Comparison of ENCODE assay signal across 9 cellular contexts in the genomic region with DNA sequence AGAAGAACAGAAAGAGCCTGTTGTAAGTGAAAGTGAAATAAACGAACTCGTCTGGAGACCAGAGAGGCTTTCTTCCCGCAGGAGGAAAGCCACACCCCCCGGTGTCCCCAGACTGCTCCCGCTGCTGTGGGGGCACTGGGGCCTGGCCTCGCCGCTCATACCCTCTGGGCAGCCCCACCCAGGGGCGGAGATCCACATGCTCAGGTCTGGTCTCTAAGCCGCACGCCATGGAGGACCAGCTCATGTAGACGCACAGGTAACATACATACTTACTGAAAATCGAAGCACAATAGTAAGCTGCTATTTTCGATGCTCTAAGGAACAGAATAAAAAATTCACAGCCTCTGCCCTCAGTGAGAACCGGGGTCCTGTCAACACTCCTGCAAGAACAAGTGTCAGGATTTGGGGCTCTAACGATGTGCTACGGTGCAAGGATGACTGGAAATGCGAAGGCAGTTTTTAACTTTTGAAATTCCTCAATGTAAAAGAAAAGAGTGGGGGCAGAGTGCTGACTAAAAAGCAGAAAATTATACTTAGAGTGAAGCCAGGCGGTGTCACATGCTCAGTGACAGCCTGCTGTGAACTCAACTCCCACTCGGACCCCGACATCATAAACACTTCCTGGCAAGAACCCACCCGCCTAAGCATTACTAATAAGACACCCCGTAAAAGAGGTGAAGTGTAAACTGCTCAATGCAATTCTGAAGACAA.
DNase-seq lines count a peak whose midpoint lies in the region; ATAC-seq and TF ChIP-seq lines count a peak whose summit lies in the region.
"Had no signal": no experiment of that assay in that cellular context is flagged by ENCODE, and none has a peak within 500 bp of the region (broad histone marks: within the 10 kb centered on the region; RNA-seq: fewer than 3 reads in every experiment).

No MANE protein-coding gene starts in this region.

- peaks cover 47 to 72% (median 59%) of the 10 kb centered on the region in 4 donors for H3K4me1 Mint-ChIP-seq in CD4-positive, alpha-beta memory T cell

- H3K4me3 Mint-ChIP-seq in CD4-positive, alpha-beta memory T cell: peak overlapping the region; percentile 93 to 99 (median 97)

- H3K4me1 ChIP-seq in CD4-positive, alpha-beta memory T cell (ENCODE audit: insufficient read depth, low read length): peaks cover 51% of the 10 kb centered on the region
- H3K4me1 ChIP-seq in MM.1S (ENCODE audit: low read length): 0 out of 2 replicates have a peak, but pooled peaks cover 9% of the 10 kb centered on the region
- no peaks in the 10 kb centered on the region for H3K4me1 ChIP-seq in osteoblast (ENCODE audit: insufficient read depth, low read length)
- H3K4me1 ChIP-seq: adrenal gland had no signal

- no peak for ATAC-seq in HG03025 (IDR thresholded peaks at IDR 0.05; ENCODE audit: low FRiP score, unreplicated experiment)

- peak overlapping the region; percentile 43 to 55 for H3K4me3 ChIP-seq in CD4-positive, alpha-beta memory T cell (ENCODE audit: low read length in 2 of 2)
- H3K4me3 ChIP-seq in MM.1S (ENCODE audit: low read length): no peak overlapping the region
- H3K4me3 ChIP-seq in osteoblast (ENCODE audit: insufficient read depth, low read length): peak overlapping the region; percentile 36
- H3K4me3 ChIP-seq in foreskin fibroblast (ENCODE audit: low read depth in 1 of 2, low read length in 2 of 2): no peak overlapping the region
- peak overlapping the region in 2 of 59 donors; percentile 10 to 20 for H3K4me3 ChIP-seq in dorsolateral prefrontal cortex
- H3K4me3 ChIP-seq: adrenal gland had no signal

- H4K20me1 ChIP-seq in MM.1S (ENCODE audit: insufficient read depth, low read length) (no peaks in the 10 kb centered on the region), osteoblast (ENCODE audit: insufficient read depth, low read length) (no peaks in the 10 kb centered on the region)

- no peak overlapping the region for H3K9ac ChIP-seq in MM.1S (ENCODE audit: low read length)

- H2AFZ ChIP-seq in MM.1S (ENCODE audit: low read length) (no peak overlapping the region), osteoblast (ENCODE audit: low read length) (no peak overlapping the region)

- TF ChIP-seq CTCF in MM.1S (IDR thresholded peaks at IDR 0.05; ENCODE audit: low read length) (no peak), osteoblast (IDR thresholded peaks at IDR 0.05; ENCODE audit: extremely low read depth, low read depth, low read length) (no peak), foreskin fibroblast (IDR thresholded peaks at IDR 0.05; ENCODE audit: low read depth, low read length) (no peak), dorsolateral prefrontal cortex (IDR thresholded peaks at IDR 0.05 in 54 of 56, conservative IDR thresholded peaks at IDR 0.05 in 2 of 56; ENCODE audit: low read depth in 1 of 56, partially characterized antibody in 56 of 56) (no peak)

- no peaks in the 10 kb centered on the region for H3K9me2 ChIP-seq in MM.1S (replicated peaks; ENCODE audit: insufficient read depth, low read length)

- H3K79me2 ChIP-seq in MM.1S (ENCODE audit: low read length): no peaks in the 10 kb centered on the region
- H3K79me2 ChIP-seq in osteoblast (ENCODE audit: insufficient read depth, low read length): no peaks in the 10 kb centered on the region

- peak overlapping the region; percentile 82 to 98 (median 86) for H3K27ac Mint-ChIP-seq in CD4-positive, alpha-beta memory T cell

- H3K36me3 ChIP-seq in CD4-positive, alpha-beta memory T cell (ENCODE audit: insufficient read depth, low read length): no peaks in the 10 kb centered on the region
- no peaks in the 10 kb centered on the region for H3K36me3 ChIP-seq in MM.1S (replicated peaks; ENCODE audit: insufficient read depth, low read length)
- no peaks in the 10 kb centered on the region for H3K36me3 ChIP-seq in osteoblast (ENCODE audit: insufficient read depth, low read length)

- H3K27me3 Mint-ChIP-seq in CD4-positive, alpha-beta memory T cell: no peaks in the 10 kb centered on the region

- POLR2A ChIA-PET in CD4-positive, alpha-beta memory T cell (lab: Charles Lee; ENCODE audit: partially characterized antibody): interaction anchor here (0.5 to 1.6 kb wide), 6 partner anchors 9 to 239 kb away, joined by 4 to 10 read pairs (median 4); no protein-coding TSS in a partner anchor

- H3K36me3 Mint-ChIP-seq in CD4-positive, alpha-beta memory T cell: peaks cover 4 to 9% of the 10 kb centered on the region in 2 donors

- intact Hi-C loops in CD4-positive, alpha-beta memory T cell (cut with micrococcal nuclease): loop anchor here (2.0 to 10.0 kb wide), 3 partner anchors 55 to 207 kb away; a partner anchor contains a TSS
- intact Hi-C loops in dorsolateral prefrontal cortex (cut with DNase I): no loop called here

- no peaks in the 10 kb centered on the region for H3K9me3 Mint-ChIP-seq in CD4-positive, alpha-beta memory T cell

- peak; percentile 33 to 71 (median 44) for DNase-seq in CD4-positive, alpha-beta memory T cell
- DNase-seq in MM.1S: peak; percentile 8
- DNase-seq in activated T-cell treated with anti-CD3 and anti-CD28 coated beads for 4 hours: peak; percentile 50
- DNase-seq in osteoblast (ENCODE audit: insufficient read length, low spot score, missing footprints): no peak
- no peak for DNase-seq in foreskin fibroblast
- no peak for DNase-seq in NCI-H146 (lab: John Stamatoyannopoulos, UW)
- no peak for DNase-seq in dorsolateral prefrontal cortex
- DNase-seq: adrenal gland had no signal

- peak overlapping the region; percentile 59 for H3K27ac ChIP-seq in CD4-positive, alpha-beta memory T cell (ENCODE audit: low read depth, low read length)
- H3K27ac ChIP-seq in MM.1S (ENCODE audit: low read length): no peak overlapping the region
- no peak overlapping the region for H3K27ac ChIP-seq in osteoblast (ENCODE audit: low read depth, low read length)
- H3K27ac ChIP-seq in dorsolateral prefrontal cortex: peak overlapping the region in 10 of 59 donors; percentile 17 to 62 (median 32)
- H3K27ac ChIP-seq: adrenal gland had no signal

- no peaks in the 10 kb centered on the region for H3K27me3 ChIP-seq in CD4-positive, alpha-beta memory T cell (ENCODE audit: insufficient read depth, low read length)
- H3K27me3 ChIP-seq in MM.1S (replicated peaks; ENCODE audit: insufficient read depth, low read length): no peaks in the 10 kb centered on the region
- H3K27me3 ChIP-seq in osteoblast (ENCODE audit: insufficient read depth, low read length): no peaks in the 10 kb centered on the region
- no peaks in the 10 kb centered on the region for H3K27me3 ChIP-seq in dorsolateral prefrontal cortex
- H3K27me3 ChIP-seq: adrenal gland had no signal

- no peaks in the 10 kb centered on the region for H3F3A ChIP-seq in MM.1S (ENCODE audit: insufficient read depth, low read length)

- H3K4me2 ChIP-seq in MM.1S (ENCODE audit: low read depth, low read length) (peak overlapping the region; percentile 10; the same call in 1 of the 2 replicates), osteoblast (ENCODE audit: insufficient read depth, low read length) (peak overlapping the region; percentile 52)

- no peaks in the 10 kb centered on the region for H3K9me3 ChIP-seq in CD4-positive, alpha-beta memory T cell (ENCODE audit: control insufficient read depth in 1 of 2, low read length in 2 of 2)
- H3K9me3 ChIP-seq in MM.1S (replicated peaks; ENCODE audit: insufficient read depth, low read length): no peaks in the 10 kb centered on the region
- H3K9me3 ChIP-seq in osteoblast (ENCODE audit: low read depth, low read length): no peaks in the 10 kb centered on the region
- H3K9me3 ChIP-seq: adrenal gland had no signal

- CTCF ChIA-PET in CD4-positive, alpha-beta memory T cell (lab: Charles Lee; ENCODE audit: partially characterized antibody): interaction anchor here (1.2 to 1.3 kb wide), 2 partner anchors 9 to 15 kb away, joined by 3 to 6 read pairs; no protein-coding TSS in a partner anchor

Comparison
In these comparisons a context has a peak if more than half of its experiments do, and no peak if none do; other contexts are left out.
1. DNase-seq: peak in CD4-positive, alpha-beta memory T cell (5 of 5), MM.1S (single experiment) and activated T-cell treated with anti-CD3 and anti-CD28 coated beads for 4 hours (single experiment); none in osteoblast (single experiment), foreskin fibroblast (0 of 2), NCI-H146 (single experiment) and dorsolateral prefrontal cortex (0 of 10).
2. H3K4me3 ChIP-seq: peak in CD4-positive, alpha-beta memory T cell (2 of 2) and osteoblast (single experiment); none in MM.1S (single experiment) and foreskin fibroblast (0 of 2).